Comparison of ENCODE assay signal across 9 cellular contexts in the genomic region with DNA sequence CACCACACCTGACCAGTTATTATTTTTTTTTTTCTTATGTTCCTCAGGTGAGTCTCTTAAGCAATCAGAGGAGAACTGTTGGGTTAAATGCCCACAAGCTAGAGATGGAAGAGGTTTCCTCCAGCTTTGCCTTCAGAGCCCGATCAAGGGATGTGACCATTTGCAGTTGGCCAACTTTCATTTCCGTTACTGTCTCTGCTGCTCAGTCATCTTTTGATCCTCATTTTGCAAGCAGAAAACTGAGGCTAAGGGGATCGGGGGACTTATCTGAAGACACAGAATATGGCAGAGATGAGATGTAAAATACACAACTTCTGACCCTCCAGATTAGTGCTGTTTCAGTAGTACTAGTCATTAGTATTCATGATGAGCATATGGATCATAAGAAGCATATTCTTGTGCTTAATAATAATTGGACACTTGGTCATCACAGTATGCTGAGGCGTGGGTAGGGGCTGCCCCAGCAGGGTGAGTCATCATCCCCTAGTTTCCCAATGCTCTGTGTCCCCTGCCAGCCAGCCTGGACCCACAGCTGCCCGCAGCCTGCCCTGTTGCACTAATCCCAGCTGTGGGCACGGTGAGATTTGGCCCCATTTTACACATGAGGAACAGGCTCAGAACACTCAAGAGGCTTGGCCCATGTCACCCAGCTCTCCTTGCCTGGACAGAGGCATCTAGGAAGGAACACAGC.
DNase-seq lines count a peak whose midpoint lies in the region; ATAC-seq and TF ChIP-seq lines count a peak whose summit lies in the region.
"Had no signal": no experiment of that assay in that cellular context is flagged by ENCODE, and none has a peak within 500 bp of the region (broad histone marks: within the 10 kb centered on the region; RNA-seq: fewer than 3 reads in every experiment).

No MANE protein-coding gene starts in this region.

- POLR2A ChIA-PET in PC-9 (lab: Charles Lee; ENCODE audit: unreplicated experiment), result interaction anchor here (0.6 to 1.3 kb wide), 4 partner anchors 13 to 278 kb away, joined by 3 to 5 read pairs (median 4); no protein-coding TSS in a partner anchor

- CTCF ChIA-PET in PC-9 (lab: Charles Lee), result interaction anchor here (0.6 to 1.2 kb wide), 3 partner anchors 16 to 261 kb away, joined by 3 to 5 read pairs (median 4); no protein-coding TSS in a partner anchor

- H3K27me3 ChIP-seq in PC-9 (ENCODE audit: insufficient read depth, low read depth) (no peaks in the 10 kb centered on the region), psoas muscle (ENCODE audit: insufficient read depth in 3 of 3, low read length in 2 of 3) (no peaks in the 10 kb centered on the region)

- no peak overlapping the region for H3K4me3 Mint-ChIP-seq in activated T-helper 2 cell treated with anti-CD3 and anti-CD28 coated beads, Interferon-gamma antibody, Interleukin-2, Interleukin-4, amounts not matched to agents 10 μg/mL and 5 μg/mL and 100 μg/mL, durations not matched to agents 14 hours and 24 hours and 36 hours (ENCODE audit: low read depth)

- DNase-seq in Daoy (ENCODE audit: low read depth) (peak; percentile 84), PC-9 (peak in 1 of 2 experiments; percentile 80), fibroblast of gingiva (ENCODE audit: low read depth) (peak; percentile 97), psoas muscle (peak; percentile 60 to 69), DMS53 (lab: John Stamatoyannopoulos, UW) (no peak)
- DNase-seq in activated T-helper 2 cell treated with anti-CD3 and anti-CD28 coated beads, Interferon-gamma antibody, Interleukin-2, Interleukin-4, amounts not matched to agents 10 μg/mL and 5 μg/mL and 100 μg/mL, durations not matched to agents 14 hours and 24 hours and 36 hours (ENCODE audit: low spot score), result no peak
- DNase-seq in stimulated activated CD8-positive, alpha-beta memory T cell treated with anti-CD3 and anti-CD28 coated beads, Interleukin-4, amount 100 ng/mL, for 48 hours, result no peak
- DNase-seq: NCI-H1930 had no signal

- peaks cover 42% of the 10 kb centered on the region for H3K79me2 ChIP-seq in PC-9 (ENCODE audit: low read depth)

- H3K27ac ChIP-seq in PC-9 (peak overlapping the region; percentile 71), psoas muscle (peak overlapping the region; percentile 67)

- H3K4me3 ChIP-seq in PC-9 (no peak overlapping the region), psoas muscle (peak overlapping the region; percentile 41)

- H3F3A ChIP-seq in PC-9 (ENCODE audit: insufficient read depth, low read depth), result peaks cover 58% of the 10 kb centered on the region

- H3K4me1 ChIP-seq in PC-9 (replicated peaks; ENCODE audit: insufficient read depth), result peaks cover 63% of the 10 kb centered on the region
- peaks cover 24% of the 10 kb centered on the region for H3K4me1 ChIP-seq in psoas muscle

- H3K4me1 Mint-ChIP-seq in activated T-helper 2 cell treated with anti-CD3 and anti-CD28 coated beads, Interferon-gamma antibody, Interleukin-2, Interleukin-4, amounts not matched to agents 10 μg/mL and 5 μg/mL and 100 μg/mL, durations not matched to agents 14 hours and 24 hours and 36 hours (ENCODE audit: low read depth), result peaks cover 7% of the 10 kb centered on the region

- intact Hi-C loops in PC-9 (cut with micrococcal nuclease; ENCODE audit: unreplicated experiment) (loop anchor here (1.0 to 2.0 kb wide), 3 partner anchors 9 to 20 kb away; no protein-coding TSS in a partner anchor), psoas muscle (cut with DNase I) (no loop called here)
- intact Hi-C loops in activated T-helper 2 cell treated with anti-CD3 and anti-CD28 coated beads, Interferon-gamma antibody, Interleukin-2, Interleukin-4, amounts not matched to agents 10 μg/mL and 5 μg/mL and 100 μg/mL, durations not matched to agents 14 hours and 24 hours and 36 hours (cut with micrococcal nuclease), result no loop called here

- BruUV-seq in PC-9 (replicated peaks; lab: Mats Ljungman, UMichigan), result no TSS peak

- no peak for TF ChIP-seq CTCF in PC-9 (conservative IDR thresholded peaks at IDR 0.05)
- no peak for TF ChIP-seq CTCF in psoas muscle (IDR thresholded peaks at IDR 0.05)

- no peaks in the 10 kb centered on the region for H3K9me2 ChIP-seq in PC-9 (ENCODE audit: insufficient read depth)

- H2AFZ ChIP-seq in PC-9, result no peak overlapping the region

- WGBS in psoas muscle, 3 donors, result 32 to 38% (median 32%) methylated on average over 6 of the region's 6 CpGs

- H4K20me1 ChIP-seq in PC-9 (ENCODE audit: insufficient read depth), result peaks cover 17% of the 10 kb centered on the region

- no peak overlapping the region for H3K27ac Mint-ChIP-seq in activated T-helper 2 cell treated with anti-CD3 and anti-CD28 coated beads, Interferon-gamma antibody, Interleukin-2, Interleukin-4, amounts not matched to agents 10 μg/mL and 5 μg/mL and 100 μg/mL, durations not matched to agents 14 hours and 24 hours and 36 hours

- H3K9me3 ChIP-seq in PC-9 (ENCODE audit: insufficient read depth, low read depth) (no peaks in the 10 kb centered on the region), psoas muscle (no peaks in the 10 kb centered on the region)

- H3K9me3 Mint-ChIP-seq in activated T-helper 2 cell treated with anti-CD3 and anti-CD28 coated beads, Interferon-gamma antibody, Interleukin-2, Interleukin-4, amounts not matched to agents 10 μg/mL and 5 μg/mL and 100 μg/mL, durations not matched to agents 14 hours and 24 hours and 36 hours, result no peaks in the 10 kb centered on the region

- peaks cover 19% of the 10 kb centered on the region; the same call in 1 of the 2 replicates for H3K36me3 ChIP-seq in PC-9 (ENCODE audit: low read depth)
- no peaks in the 10 kb centered on the region for H3K36me3 ChIP-seq in psoas muscle (ENCODE audit: insufficient read depth in 1 of 2, low read depth in 1 of 2)

- H3K27me3 Mint-ChIP-seq in activated T-helper 2 cell treated with anti-CD3 and anti-CD28 coated beads, Interferon-gamma antibody, Interleukin-2, Interleukin-4, amounts not matched to agents 10 μg/mL and 5 μg/mL and 100 μg/mL, durations not matched to agents 14 hours and 24 hours and 36 hours (ENCODE audit: low read depth), result no peaks in the 10 kb centered on the region

- H3K36me3 Mint-ChIP-seq in activated T-helper 2 cell treated with anti-CD3 and anti-CD28 coated beads, Interferon-gamma antibody, Interleukin-2, Interleukin-4, amounts not matched to agents 10 μg/mL and 5 μg/mL and 100 μg/mL, durations not matched to agents 14 hours and 24 hours and 36 hours (ENCODE audit: low read depth), result no peaks in the 10 kb centered on the region

- peak overlapping the region; percentile 73 for H3K4me2 ChIP-seq in PC-9

- ATAC-seq in psoas muscle, result peak; percentile 74 to 92 (median 88)
- ATAC-seq in HG02571 (IDR thresholded peaks at IDR 0.05; ENCODE audit: unreplicated experiment), result no peak

Comparison
In these comparisons a context has a peak if more than half of its experiments do, and no peak if none do; other contexts are left out.
1. DNase-seq: peak in Daoy (single experiment), fibroblast of gingiva (single experiment) and psoas muscle (2 of 2); none in activated T-helper 2 cell treated with anti-CD3 and anti-CD28 coated beads, Interferon-gamma antibody, Interleukin-2, Interleukin-4, amounts not matched to agents 10 μg/mL and 5 μg/mL and 100 μg/mL, durations not matched to agents 14 hours and 24 hours and 36 hours (single experiment), DMS53 (single experiment) and stimulated activated CD8-positive, alpha-beta memory T cell treated with anti-CD3 and anti-CD28 coated beads, Interleukin-4, amount 100 ng/mL, for 48 hours (single experiment).